8 cellular contexts compared by ENCODE assay signal in the genomic region with DNA sequence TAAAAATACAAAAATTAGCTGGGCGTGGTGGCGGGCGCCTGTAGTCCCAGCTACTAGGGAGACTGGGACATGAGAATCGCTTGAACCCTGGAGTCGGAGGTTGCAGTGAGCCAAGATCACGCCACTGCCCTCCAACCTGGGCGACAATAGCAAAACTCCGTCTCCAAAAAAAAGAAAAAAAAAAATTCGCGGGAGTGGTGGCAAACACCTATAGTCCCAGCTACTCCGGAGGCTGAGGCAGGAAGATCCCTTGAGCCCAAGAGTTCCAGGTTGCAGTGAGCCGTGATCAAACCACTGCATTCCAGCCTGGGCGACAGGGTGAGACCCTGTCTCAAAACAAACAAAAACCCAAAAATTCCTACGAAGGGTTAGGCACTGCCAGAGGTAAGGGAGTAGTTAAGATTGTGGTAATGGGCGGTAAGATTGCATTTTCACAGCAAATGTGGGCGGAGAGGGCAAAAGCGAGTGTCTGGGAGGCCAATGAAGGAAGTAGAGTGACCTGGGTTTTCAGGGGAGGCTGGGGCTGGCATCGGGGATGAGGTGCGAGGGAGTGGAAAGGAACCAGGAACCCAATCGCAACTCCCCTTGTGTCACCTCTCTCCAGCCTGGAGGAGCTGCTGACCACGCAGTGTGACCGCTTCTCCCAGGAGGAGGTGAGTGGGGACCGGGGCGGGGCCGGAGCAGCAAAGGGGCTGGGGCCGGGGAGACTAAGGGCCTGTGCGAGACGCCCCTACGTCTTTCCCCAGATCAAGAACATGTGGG. TPM values are rescaled to one million over a fixed set of nuclear protein-coding genes. Genes with fewer than 3 reads are reported as not detected.
DNase-seq lines count a peak whose midpoint lies in the region; ATAC-seq and TF ChIP-seq lines count a peak whose summit lies in the region.

No MANE protein-coding gene starts in this region.

- H3K4me2 ChIP-seq in Loucy (ENCODE audit: low read depth, low read length, poor library complexity, severe bottlenecking), result peak overlapping the region; percentile 99

- POLR2A ChIA-PET in CD8-positive, alpha-beta T cell (lab: Charles Lee), result interaction anchor here (0.6 to 2.0 kb wide), 14 partner anchors 8 to 311 kb away, joined by 3 to 12 read pairs (median 4); partner anchors contain the start of genes ALDOA, CORO1A, ZNF48 and ZNF688
- POLR2A ChIA-PET in naive thymus-derived CD8-positive, alpha-beta T cell (lab: Charles Lee), result interaction anchor here (0.6 to 8.4 kb wide), 31 partner anchors 8 to 404 kb away, joined by 3 to 166 read pairs (median 5); partner anchors contain the start of genes ALDOA, CD2BP2, CORO1A and DCTPP1

- H3K27me3 ChIP-seq in CD8-positive, alpha-beta T cell (ENCODE audit: insufficient read depth, low read length), result no peaks in the 10 kb centered on the region
- H3K27me3 ChIP-seq in Loucy (ENCODE audit: insufficient read depth, low read length, poor library complexity, severe bottlenecking), result no peaks in the 10 kb centered on the region

- H3K4me1 ChIP-seq in CD8-positive, alpha-beta T cell (ENCODE audit: insufficient read depth, low read length), result peaks cover 47% of the 10 kb centered on the region
- H3K4me1 ChIP-seq in Loucy (ENCODE audit: insufficient read depth, low read length, poor library complexity, severe bottlenecking), result peaks cover 47% of the 10 kb centered on the region

- ATAC-seq in CD8-positive, alpha-beta T cell, result no peak
- ATAC-seq in central memory CD8-positive, alpha-beta T cell (replicated peaks; ENCODE audit: extremely low read depth, poor library complexity, severe bottlenecking), result no peak
- peak; percentile 0 to 3 for ATAC-seq in naive thymus-derived CD8-positive, alpha-beta T cell
- ATAC-seq in HG03159 (IDR thresholded peaks at IDR 0.05; ENCODE audit: unreplicated experiment), result no peak
- ATAC-seq in HG02970 (IDR thresholded peaks at IDR 0.05; ENCODE audit: low FRiP score, unreplicated experiment), result no peak

- H4K20me1 ChIP-seq in Loucy (ENCODE audit: insufficient read depth, low read length, poor library complexity, severe bottlenecking), result peaks cover 13% of the 10 kb centered on the region

- no peaks in the 10 kb centered on the region for H3K9me2 ChIP-seq in Loucy (replicated peaks; ENCODE audit: low read depth, low read length)

- no peak for DNase-seq in CD8-positive, alpha-beta T cell
- DNase-seq in central memory CD8-positive, alpha-beta T cell (ENCODE audit: low spot score in 2 of 2), result no peak
- no peak for DNase-seq in naive thymus-derived CD8-positive, alpha-beta T cell
- DNase-seq in COLO829 (ENCODE audit: low spot score), result no peak
- DNase-seq in activated CD4-positive, CD25-positive, alpha-beta regulatory T cell treated with anti-CD3 and anti-CD28 coated beads, Interleukin-2, amount 50 U/mL, for 72 hours, result no peak

- H3K27ac ChIP-seq in CD8-positive, alpha-beta T cell (ENCODE audit: low read depth, low read length), result peak overlapping the region; percentile 100

- peak overlapping the region; percentile 98 for H3K4me3 Mint-ChIP-seq in CD8-positive, alpha-beta T cell
- peak overlapping the region; percentile 98 for H3K4me3 Mint-ChIP-seq in central memory CD8-positive, alpha-beta T cell
- peak overlapping the region; percentile 95 to 100 (median 98) for H3K4me3 Mint-ChIP-seq in naive thymus-derived CD8-positive, alpha-beta T cell

- no peaks in the 10 kb centered on the region for H3K27me3 Mint-ChIP-seq in CD8-positive, alpha-beta T cell (ENCODE audit: low read depth)
- no peaks in the 10 kb centered on the region for H3K27me3 Mint-ChIP-seq in central memory CD8-positive, alpha-beta T cell
- H3K27me3 Mint-ChIP-seq in naive thymus-derived CD8-positive, alpha-beta T cell, result no peaks in the 10 kb centered on the region

- H3F3A ChIP-seq in Loucy (ENCODE audit: low read depth), result peaks cover 16% of the 10 kb centered on the region

- no peaks in the 10 kb centered on the region for H3K36me3 ChIP-seq in CD8-positive, alpha-beta T cell (ENCODE audit: insufficient read depth, low read length)
- H3K36me3 ChIP-seq in Loucy (ENCODE audit: insufficient read depth, low read length), result no peaks in the 10 kb centered on the region

- CTCF ChIA-PET in CD8-positive, alpha-beta T cell (lab: Charles Lee), result interaction anchor here (0.8 to 1.6 kb wide), 3 partner anchors 18 to 35 kb away, joined by 3 to 5 read pairs (median 4); partner anchors contain the start of gene ZNF771

- peaks cover 39% of the 10 kb centered on the region for H3K79me2 ChIP-seq in Loucy (ENCODE audit: insufficient read depth, low read length)

- H3K27ac Mint-ChIP-seq in CD8-positive, alpha-beta T cell, result peak overlapping the region; percentile 100
- H3K27ac Mint-ChIP-seq in central memory CD8-positive, alpha-beta T cell (ENCODE audit: low read depth), result peak overlapping the region; percentile 99
- peak overlapping the region; percentile 99 to 100 (median 100) for H3K27ac Mint-ChIP-seq in naive thymus-derived CD8-positive, alpha-beta T cell

- intact Hi-C loops in CD8-positive, alpha-beta T cell (cut with DNase I, micrococcal nuclease), result loop anchor here in 1 of 2 experiments (1.0 to 10.0 kb wide), 3 partner anchors 30 to 572 kb away; partner anchors contain the start of genes MAZ, TBX6, YPEL3 and ZNF771

- H3K36me3 Mint-ChIP-seq in CD8-positive, alpha-beta T cell, result peaks cover 23% of the 10 kb centered on the region
- H3K36me3 Mint-ChIP-seq in central memory CD8-positive, alpha-beta T cell (ENCODE audit: insufficient read depth), result peaks cover 27% of the 10 kb centered on the region
- H3K36me3 Mint-ChIP-seq in naive thymus-derived CD8-positive, alpha-beta T cell, result peaks cover 0 to 15% (median 6%) of the 10 kb centered on the region in 3 donors

- H3K9me3 Mint-ChIP-seq in CD8-positive, alpha-beta T cell, result no peaks in the 10 kb centered on the region
- H3K9me3 Mint-ChIP-seq in central memory CD8-positive, alpha-beta T cell, result no peaks in the 10 kb centered on the region
- H3K9me3 Mint-ChIP-seq in naive thymus-derived CD8-positive, alpha-beta T cell, result no peaks in the 10 kb centered on the region

- H3K4me3 ChIP-seq in CD8-positive, alpha-beta T cell (ENCODE audit: low read depth, low read length), result peak overlapping the region; percentile 94
- H3K4me3 ChIP-seq in Loucy (ENCODE audit: low read length, poor library complexity, severe bottlenecking), result peak overlapping the region; percentile 97

- H2AFZ ChIP-seq in Loucy (ENCODE audit: low read length), result peak overlapping the region; percentile 69; the same call in 1 of the 2 replicates

- no peaks in the 10 kb centered on the region for H3K9me3 ChIP-seq in CD8-positive, alpha-beta T cell (ENCODE audit: low read length)
- H3K9me3 ChIP-seq in Loucy (ENCODE audit: insufficient read depth, low read depth, low read length), result no peaks in the 10 kb centered on the region

- H3K4me1 Mint-ChIP-seq in CD8-positive, alpha-beta T cell (ENCODE audit: low read depth), result peaks cover 51% of the 10 kb centered on the region
- peaks cover 55% of the 10 kb centered on the region for H3K4me1 Mint-ChIP-seq in central memory CD8-positive, alpha-beta T cell
- peaks cover 27 to 62% (median 57%) of the 10 kb centered on the region in 4 donors for H3K4me1 Mint-ChIP-seq in naive thymus-derived CD8-positive, alpha-beta T cell

- peak overlapping the region; percentile 90 for H3K9ac ChIP-seq in Loucy (ENCODE audit: low read depth, low read length, poor library complexity, severe bottlenecking)

- TF ChIP-seq CTCF in CD8-positive, alpha-beta T cell (IDR thresholded peaks at IDR 0.05), result no peak
- no peak for TF ChIP-seq CTCF in Loucy (conservative IDR thresholded peaks at IDR 0.05; ENCODE audit: low read length)

RNA-seq across cellular contexts. Expression of gene MYL11, which starts 2.6 kb away (rescaled TPM):
- 1 to 10 TPM; 3.0 to 3.1 TPM for total RNA-seq in CD8-positive, alpha-beta T cell
- total RNA-seq in naive thymus-derived CD8-positive, alpha-beta T cell, result 1 to 10 TPM in 1 of 2 experiments, not detected in 1; 1.9 TPM
- 1 to 10 TPM in 2 of 3 donors, not detected in 1; 1.1 to 4.2 TPM for polyA plus RNA-seq in naive thymus-derived CD8-positive, alpha-beta T cell

RNA-seq across cellular contexts. Expression of gene SEPTIN1, which starts 5.1 kb away (rescaled TPM):
- total RNA-seq in CD8-positive, alpha-beta T cell, result 100 to 1,000 TPM; 147 to 150 TPM
- 100 to 1,000 TPM; 216 to 222 TPM for total RNA-seq in naive thymus-derived CD8-positive, alpha-beta T cell
- 100 to 1,000 TPM; 178 to 249 (median 242) TPM for polyA plus RNA-seq in naive thymus-derived CD8-positive, alpha-beta T cell

RNA-seq across cellular contexts. Expression of gene TBC1D10B, which starts 6.9 kb away (rescaled TPM):
- total RNA-seq in CD8-positive, alpha-beta T cell, result 10 to 100 TPM; 12.3 to 13.8 TPM
- 10 to 100 TPM; 32.9 to 36.9 TPM for total RNA-seq in naive thymus-derived CD8-positive, alpha-beta T cell
- polyA plus RNA-seq in naive thymus-derived CD8-positive, alpha-beta T cell, result 10 to 100 TPM in 1 of 3 donors, 1 to 10 TPM in 2; 6.6 to 10.5 (median 7.3) TPM

RNA-seq across cellular contexts. Expression of gene ZNF48, which starts 18.0 kb away (rescaled TPM):
- 1 to 10 TPM; 2.3 to 2.4 TPM for total RNA-seq in CD8-positive, alpha-beta T cell
- total RNA-seq in naive thymus-derived CD8-positive, alpha-beta T cell, result 10 to 100 TPM; 12.7 to 14.3 TPM
- 10 to 100 TPM in 1 of 3 donors, 1 to 10 TPM in 2; 6.1 to 11.7 (median 7.5) TPM for polyA plus RNA-seq in naive thymus-derived CD8-positive, alpha-beta T cell

RNA-seq across cellular contexts. Expression of gene CD2BP2, which starts 22.1 kb away (rescaled TPM):
- total RNA-seq in CD8-positive, alpha-beta T cell, result 10 to 100 TPM; 35.4 to 35.9 TPM
- 10 to 100 TPM; 62.9 to 66.8 TPM for total RNA-seq in naive thymus-derived CD8-positive, alpha-beta T cell
- polyA plus RNA-seq in naive thymus-derived CD8-positive, alpha-beta T cell, result 10 to 100 TPM; 20.6 to 21.9 (median 21.7) TPM

Comparison
In these comparisons a context has a peak if more than half of its experiments do, and no peak if none do; other contexts are left out.
1. ATAC-seq: peak in naive thymus-derived CD8-positive, alpha-beta T cell (2 of 2); none in CD8-positive, alpha-beta T cell (single experiment), central memory CD8-positive, alpha-beta T cell (single experiment), HG03159 (single experiment) and HG02970 (single experiment).
2. Peak in every context shown above with its lines, with median percentiles within 50 percentile points of each other: H3K27ac Mint-ChIP-seq and H3K4me3 Mint-ChIP-seq.